Comparison of ENCODE assay signal across 25 cellular contexts in the genomic region with DNA sequence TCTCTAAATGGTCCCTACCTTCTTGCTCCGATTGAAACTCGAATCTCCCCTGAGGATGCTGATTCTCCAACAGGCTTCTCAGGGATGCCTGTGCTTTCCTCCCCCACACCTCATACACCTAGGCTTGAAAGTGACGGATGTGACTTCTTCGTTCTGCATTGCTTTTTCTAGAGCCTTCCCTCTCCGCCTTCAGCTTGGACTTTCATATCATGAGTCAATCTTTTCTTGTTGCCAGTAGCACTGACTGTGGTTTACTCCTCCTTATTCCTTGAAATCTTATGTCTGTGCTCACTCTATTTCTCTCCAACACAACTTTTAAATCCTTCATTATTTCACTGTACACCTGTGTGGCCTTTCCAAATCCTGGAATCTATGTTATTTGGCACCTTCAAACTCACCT.
DNase-seq lines count a peak whose midpoint lies in the region; ATAC-seq, FAIRE-seq and TF ChIP-seq lines count a peak whose summit lies in the region.
"Had no signal": no experiment of that assay in that cellular context is flagged by ENCODE, and none has a peak within 500 bp of the region (broad histone marks: within the 10 kb centered on the region; RNA-seq: fewer than 3 reads in every experiment).

No MANE protein-coding gene starts in this region.

- H3K9me3 ChIP-seq in adipocyte (ENCODE audit: control insufficient read depth, low read length) (no peaks in the 10 kb centered on the region), skeletal muscle satellite cell (replicated peaks; ENCODE audit: low read length) (no peaks in the 10 kb centered on the region), small intestine (ENCODE audit: control insufficient read depth, low read depth) (no peaks in the 10 kb centered on the region)
- H3K9me3 ChIP-seq: BE2C, esophagus muscularis mucosa, stomach had no signal

- H3K9ac ChIP-seq in adipocyte (ENCODE audit: low read length) = no peak overlapping the region
- H3K9ac ChIP-seq in skeletal muscle satellite cell (ENCODE audit: low read depth, low read length) = peak overlapping the region; percentile 35
- H3K9ac ChIP-seq: KMS-11 had no signal

- H3K27me3 Mint-ChIP-seq in HFFc6 (ENCODE audit: insufficient read depth) = no peaks in the 10 kb centered on the region
- H3K27me3 Mint-ChIP-seq: activated naive CD8-positive, alpha-beta T cell treated with anti-CD3 and anti-CD28 coated beads, Interleukin-2, amount 50 U/mL, for 24 hours had no signal

- H3K27me3 ChIP-seq in adipocyte (replicated peaks; ENCODE audit: control insufficient read depth, insufficient read depth, low read length) (no peaks in the 10 kb centered on the region), skeletal muscle satellite cell (ENCODE audit: control insufficient read depth, insufficient read depth, low read length) (no peaks in the 10 kb centered on the region), small intestine (ENCODE audit: control insufficient read depth in 2 of 2, insufficient read depth in 2 of 2, low read length in 2 of 2) (no peaks in the 10 kb centered on the region)
- H3K27me3 ChIP-seq: BE2C, esophagus muscularis mucosa, stomach had no signal

- TF ChIP-seq CTCF in HFFc6 (IDR thresholded peaks at IDR 0.05) = no peak
- TF ChIP-seq CTCF in fibroblast of pulmonary artery (IDR thresholded peaks at IDR 0.05; ENCODE audit: low read length, missing control alignments) = no peak

- no peaks in the 10 kb centered on the region for H3K9me3 Mint-ChIP-seq in HFFc6
- H3K9me3 Mint-ChIP-seq: activated naive CD8-positive, alpha-beta T cell treated with anti-CD3 and anti-CD28 coated beads, Interleukin-2, amount 50 U/mL, for 24 hours; activated T-helper 2 cell treated with anti-CD3 and anti-CD28 coated beads, Interferon-gamma antibody, Interleukin-2, Interleukin-4, amounts not matched to agents 10 μg/mL and 5 μg/mL and 100 μg/mL, durations not matched to agents 14 hours and 24 hours and 36 hours had no signal

- no peak overlapping the region for H3K27ac ChIP-seq in small intestine (ENCODE audit: low read depth in 1 of 2, low read length in 1 of 2)
- H3K27ac ChIP-seq: esophagus muscularis mucosa, KMS-11, stomach had no signal

- FAIRE-seq in small intestine (lab: Jason Lieb, UNC) = no peak
- FAIRE-seq: G401.6 had no signal

- H3K4me2 ChIP-seq in skeletal muscle satellite cell (ENCODE audit: low read length) = peak overlapping the region; percentile 66
- H3K4me2 ChIP-seq: KMS-11 had no signal

- H3K27ac Mint-ChIP-seq in HFFc6 = peak overlapping the region; percentile 88
- H3K27ac Mint-ChIP-seq: activated naive CD8-positive, alpha-beta T cell treated with anti-CD3 and anti-CD28 coated beads, Interleukin-2, amount 50 U/mL, for 24 hours; activated T-helper 2 cell treated with anti-CD3 and anti-CD28 coated beads, Interferon-gamma antibody, Interleukin-2, Interleukin-4, amounts not matched to agents 10 μg/mL and 5 μg/mL and 100 μg/mL, durations not matched to agents 14 hours and 24 hours and 36 hours; naive thymus-derived CD8-positive, alpha-beta T cell had no signal

- H3K36me3 ChIP-seq in adipocyte (ENCODE audit: control insufficient read depth, insufficient read depth, low read length, severe bottlenecking) (no peaks in the 10 kb centered on the region), skeletal muscle satellite cell (ENCODE audit: insufficient read depth, low read length) (no peaks in the 10 kb centered on the region), small intestine (ENCODE audit: control insufficient read depth in 2 of 2, insufficient read depth in 2 of 2, low read length in 2 of 2) (no peaks in the 10 kb centered on the region)
- H3K36me3 ChIP-seq: BE2C, esophagus muscularis mucosa, stomach had no signal

- 77 to 88% (median 83%) methylated on average over 5 of the region's 5 CpGs for WGBS in small intestine, 3 donors

- ATAC-seq in GM18867 (IDR thresholded peaks at IDR 0.05; ENCODE audit: unreplicated experiment) = no peak
- ATAC-seq in GM18502 (IDR thresholded peaks at IDR 0.05; ENCODE audit: poor library complexity, unreplicated experiment) = no peak
- ATAC-seq: activated naive CD8-positive, alpha-beta T cell treated with anti-CD3 and anti-CD28 coated beads, Interleukin-2, amount 50 U/mL, for 24 hours; HCT116; naive thymus-derived CD8-positive, alpha-beta T cell had no signal

- DNase-seq in HFFc6 (peak; percentile 55), adipocyte (ENCODE audit: low read depth) (peak; percentile 22), fibroblast of pulmonary artery (ENCODE audit: low read depth) (peak; percentile 35), small intestine (no peak), NCI-H524 treated with DMSO at 0.1 percent for 48 hours (lab: John Stamatoyannopoulos, UW) (no peak)
- DNase-seq: activated CD4-positive, alpha-beta T cell treated with anti-CD3 and anti-CD28 coated beads for 4 hours; activated naive CD8-positive, alpha-beta T cell treated with anti-CD3 and anti-CD28 coated beads, Interleukin-2, amount 50 U/mL, for 24 hours; BE2C; effector CD4-positive, alpha-beta T cell; naive thymus-derived CD8-positive, alpha-beta T cell; NCI-H1048; NCI-H1930; NCI-H446; NK-92 treated with Interleukin-12 subunit alpha and Interleukin-12 subunit beta, amount 100 ng/mL, for 24 hours; stimulated activated CD4-positive, alpha-beta T cell treated with anti-CD3 and anti-CD28 coated beads, Interleukin-4, amount 100 ng/mL, for 24 hours; stomach had no signal

- H3K36me3 Mint-ChIP-seq in HFFc6 (ENCODE audit: low read depth) = peaks cover 34% of the 10 kb centered on the region
- H3K36me3 Mint-ChIP-seq: naive thymus-derived CD8-positive, alpha-beta T cell had no signal

- H3K4me1 Mint-ChIP-seq in HFFc6 (ENCODE audit: low read depth) = peaks cover 69% of the 10 kb centered on the region
- H3K4me1 Mint-ChIP-seq: activated naive CD8-positive, alpha-beta T cell treated with anti-CD3 and anti-CD28 coated beads, Interleukin-2, amount 50 U/mL, for 24 hours; naive thymus-derived CD8-positive, alpha-beta T cell had no signal

- H3K4me3 Mint-ChIP-seq in HFFc6 = peak overlapping the region; percentile 78
- H3K4me3 Mint-ChIP-seq: activated naive CD8-positive, alpha-beta T cell treated with anti-CD3 and anti-CD28 coated beads, Interleukin-2, amount 50 U/mL, for 24 hours; naive thymus-derived CD8-positive, alpha-beta T cell had no signal

- no peak overlapping the region for H3K4me3 ChIP-seq in adipocyte (ENCODE audit: low read length)
- H3K4me3 ChIP-seq in fibroblast of pulmonary artery (replicated peaks; ENCODE audit: low read depth, low read length) = no peak overlapping the region
- H3K4me3 ChIP-seq in skeletal muscle satellite cell (ENCODE audit: low read length) = peak overlapping the region; percentile 40
- no peak overlapping the region for H3K4me3 ChIP-seq in small intestine (ENCODE audit: low read depth in 1 of 2, low read length in 2 of 2)
- H3K4me3 ChIP-seq: esophagus muscularis mucosa, lung, stomach had no signal

- H3K4me1 ChIP-seq in adipocyte (ENCODE audit: control insufficient read depth, insufficient read depth, low read length) (peaks cover 15% of the 10 kb centered on the region), skeletal muscle satellite cell (ENCODE audit: control insufficient read depth, insufficient read depth, low read length) (peaks cover 36% of the 10 kb centered on the region), small intestine (ENCODE audit: control insufficient read depth in 2 of 2, insufficient read depth in 1 of 2, low read depth in 1 of 2, low read length in 1 of 2) (no peaks in the 10 kb centered on the region)
- H3K4me1 ChIP-seq: BE2C, esophagus muscularis mucosa, stomach had no signal

Comparison
In these comparisons a context has a peak if more than half of its experiments do, and no peak if none do; other contexts are left out.
1. DNase-seq: peak in HFFc6 (single experiment), adipocyte (single experiment) and fibroblast of pulmonary artery (single experiment); none in small intestine (single experiment) and NCI-H524 treated with DMSO at 0.1 percent for 48 hours (single experiment).